16 cellular contexts compared by ENCODE assay signal in genomic region chr6:121506761-121507754, GRCh38.
A peak's percentile ranks its signal among the peaks of the same experiment; 100 is the strongest.
DNase-seq lines count a peak whose midpoint lies in the region; ATAC-seq and TF ChIP-seq lines count a peak whose summit lies in the region.
"Had no signal": no experiment of that assay in that cellular context is flagged by ENCODE, and none has a peak within 500 bp of the region (broad histone marks: within the 10 kb centered on the region; RNA-seq: fewer than 3 reads in every experiment).

No MANE protein-coding gene starts in this region.

- no peak for ATAC-seq in GM18909 (IDR thresholded peaks at IDR 0.05; ENCODE audit: poor library complexity, unreplicated experiment)
- ATAC-seq: esophagus mucosa had no signal

- H3K36me3 ChIP-seq in muscle layer of duodenum (ENCODE audit: control insufficient read depth in 1 of 2, insufficient read depth in 2 of 2, low read length in 2 of 2), result no peaks in the 10 kb centered on the region
- H3K36me3 ChIP-seq: BLaER1 treated with 17β-estradiol and CSF1 and Interleukin-3, amounts not matched to agents 10 nM and 100 nM; pancreas; thoracic aorta had no signal

- H3K27ac ChIP-seq in muscle layer of duodenum (ENCODE audit: low read length), result peak overlapping the region; percentile 65
- H3K27ac ChIP-seq: BLaER1 treated with 17β-estradiol and CSF1 and Interleukin-3, amounts not matched to agents 10 nM and 100 nM; pancreas; thoracic aorta; VCaP had no signal

- H3K9me3 ChIP-seq in muscle layer of duodenum (ENCODE audit: control insufficient read depth in 1 of 2, low read length in 2 of 2), result no peaks in the 10 kb centered on the region
- H3K9me3 ChIP-seq: BLaER1 treated with 17β-estradiol and CSF1 and Interleukin-3, amounts not matched to agents 10 nM and 100 nM; pancreas; thoracic aorta had no signal

- no peaks in the 10 kb centered on the region for H3K4me1 ChIP-seq in muscle layer of duodenum (ENCODE audit: control insufficient read depth in 1 of 2, insufficient read depth in 2 of 2, low read length in 2 of 2)

- no peak for TF ChIP-seq CTCF in AG10803 (conservative IDR thresholded peaks at IDR 0.05; ENCODE audit: low read length)
- no peak for TF ChIP-seq CTCF in epithelial cell of esophagus (IDR thresholded peaks at IDR 0.05; ENCODE audit: insufficient read depth, low read depth, low read length, missing control alignments)

- DNase-seq in AG10803 (ENCODE audit: low read depth) (peak; percentile 44), NCI-H226 (peak; percentile 72), epithelial cell of esophagus (ENCODE audit: low read depth) (peak; percentile 57), mesenteric fat pad (ENCODE audit: low spot score) (no peak), 8988T (no peak), retina (no peak)
- DNase-seq: DND-41, NCI-H1417, NCI-H446, pancreas had no signal

- H3K4me3 ChIP-seq in AG10803 (ENCODE audit: low read length) (no peak overlapping the region), epithelial cell of esophagus (ENCODE audit: low read length) (no peak overlapping the region), muscle layer of duodenum (ENCODE audit: low read depth in 1 of 2, low read length in 2 of 2) (no peak overlapping the region)
- H3K4me3 ChIP-seq: BLaER1 treated with 17β-estradiol and CSF1 and Interleukin-3, amounts not matched to agents 10 nM and 100 nM; pancreas; thoracic aorta had no signal

- no peaks in the 10 kb centered on the region for H3K27me3 ChIP-seq in muscle layer of duodenum (ENCODE audit: low read depth, low read length)
- H3K27me3 ChIP-seq: BLaER1 treated with 17β-estradiol and CSF1 and Interleukin-3, amounts not matched to agents 10 nM and 100 nM; pancreas had no signal

Comparison
In these comparisons a context has a peak if more than half of its experiments do, and no peak if none do; other contexts are left out.
1. DNase-seq: peak in AG10803 (single experiment), NCI-H226 (single experiment) and epithelial cell of esophagus (single experiment); none in mesenteric fat pad (single experiment), 8988T (single experiment) and retina (single experiment).